Comparison of ENCODE assay signal across 1 cellular context in the genomic region with DNA sequence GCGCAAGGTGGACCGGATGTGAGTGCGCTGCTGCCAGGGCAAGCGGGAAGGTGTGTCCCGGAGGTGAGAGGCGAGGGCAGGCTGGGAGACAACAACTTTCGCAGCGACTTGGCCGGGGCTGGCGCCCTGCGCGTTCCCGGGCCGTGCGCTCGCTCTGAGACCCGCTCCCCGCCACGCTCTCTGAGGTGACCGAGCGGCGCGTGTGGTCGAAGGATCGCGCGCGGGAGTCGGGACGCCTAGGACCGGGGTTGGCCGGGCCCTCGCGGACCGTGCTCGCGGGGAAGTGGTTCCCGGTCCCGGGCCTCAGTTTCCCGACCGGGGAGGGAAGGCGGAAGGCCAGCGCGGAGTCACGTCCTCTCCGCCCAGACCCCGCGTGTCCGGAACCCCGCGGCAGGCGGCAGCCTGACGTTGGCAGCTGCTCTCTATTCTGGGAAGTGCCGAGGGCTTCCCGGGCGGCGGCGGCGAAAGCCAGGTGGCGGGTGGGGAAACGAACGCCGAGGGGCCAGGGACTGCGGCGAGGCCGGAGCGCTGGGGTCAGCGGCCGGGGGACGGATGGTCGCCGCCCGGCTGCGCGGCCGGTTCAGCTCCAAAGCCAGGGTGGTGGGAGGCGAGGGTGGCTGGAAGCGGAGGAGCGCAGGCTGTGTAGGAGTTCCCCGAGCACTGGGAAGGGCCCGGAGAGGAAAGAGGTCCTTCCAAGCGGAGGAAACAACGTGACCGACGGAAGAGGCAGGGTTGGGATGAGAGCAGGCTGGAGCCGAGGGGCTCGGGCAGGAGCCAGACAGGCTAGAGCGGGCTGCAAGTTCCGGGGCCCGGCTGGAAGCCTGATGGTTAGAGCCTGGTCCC.
TF ChIP-seq lines count a peak whose summit lies in the region.

No MANE protein-coding gene starts in this region.

TF ChIP-seq in K562, 482 proteins besides CTCF, POLR2A, EP300 and RAD21 (continued from another document and continues in another):
- TF ChIP-seq, protein P1, sequence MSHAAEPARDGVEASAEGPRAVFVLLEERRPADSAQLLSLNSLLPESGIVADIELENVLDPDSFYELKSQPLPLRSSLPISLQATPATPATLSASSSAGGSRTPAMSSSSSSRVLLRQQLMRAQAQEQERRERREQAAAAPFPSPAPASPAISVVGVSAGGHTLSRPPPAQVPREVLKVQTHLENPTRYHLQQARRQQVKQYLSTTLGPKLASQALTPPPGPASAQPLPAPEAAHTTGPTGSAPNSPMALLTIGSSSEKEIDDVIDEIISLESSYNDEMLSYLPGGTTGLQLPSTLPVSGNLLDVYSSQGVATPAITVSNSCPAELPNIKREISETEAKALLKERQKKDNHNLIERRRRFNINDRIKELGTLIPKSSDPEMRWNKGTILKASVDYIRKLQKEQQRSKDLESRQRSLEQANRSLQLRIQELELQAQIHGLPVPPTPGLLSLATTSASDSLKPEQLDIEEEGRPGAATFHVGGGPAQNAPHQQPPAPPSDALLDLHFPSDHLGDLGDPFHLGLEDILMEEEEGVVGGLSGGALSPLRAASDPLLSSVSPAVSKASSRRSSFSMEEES (CRISPR knock-in tag; IDR thresholded peaks at IDR 0.05), result no peak
- TF ChIP-seq RBM17 (IDR thresholded peaks at IDR 0.05; ENCODE audit: borderline replicate concordance, low read depth, low read length) (no peak), CBFB (CRISPR knock-in tag; IDR thresholded peaks at IDR 0.05) (no peak), POLR2G (IDR thresholded peaks at IDR 0.05; ENCODE audit: low read depth, low read length) (peak; percentile 81), BRF2 (IDR thresholded peaks at IDR 0.05; ENCODE audit: borderline replicate concordance, insufficient read depth, insufficient read length) (no peak), GATAD2B (IDR thresholded peaks at IDR 0.05; ENCODE audit: borderline replicate concordance) (no peak), ZBTB9 (CRISPR knock-in tag; IDR thresholded peaks at IDR 0.05) (peak; percentile 76; the same call in 1 of the 2 replicates), RFX7 (CRISPR knock-in tag; IDR thresholded peaks at IDR 0.05) (no peak)
- TF ChIP-seq, protein P2, sequence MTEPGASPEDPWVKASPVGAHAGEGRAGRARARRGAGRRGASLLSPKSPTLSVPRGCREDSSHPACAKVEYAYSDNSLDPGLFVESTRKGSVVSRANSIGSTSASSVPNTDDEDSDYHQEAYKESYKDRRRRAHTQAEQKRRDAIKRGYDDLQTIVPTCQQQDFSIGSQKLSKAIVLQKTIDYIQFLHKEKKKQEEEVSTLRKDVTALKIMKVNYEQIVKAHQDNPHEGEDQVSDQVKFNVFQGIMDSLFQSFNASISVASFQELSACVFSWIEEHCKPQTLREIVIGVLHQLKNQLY (CRISPR knock-in tag; conservative IDR thresholded peaks at IDR 0.05), result no peak; a peak in 1 of 4 replicates
- TF ChIP-seq, protein P3, sequence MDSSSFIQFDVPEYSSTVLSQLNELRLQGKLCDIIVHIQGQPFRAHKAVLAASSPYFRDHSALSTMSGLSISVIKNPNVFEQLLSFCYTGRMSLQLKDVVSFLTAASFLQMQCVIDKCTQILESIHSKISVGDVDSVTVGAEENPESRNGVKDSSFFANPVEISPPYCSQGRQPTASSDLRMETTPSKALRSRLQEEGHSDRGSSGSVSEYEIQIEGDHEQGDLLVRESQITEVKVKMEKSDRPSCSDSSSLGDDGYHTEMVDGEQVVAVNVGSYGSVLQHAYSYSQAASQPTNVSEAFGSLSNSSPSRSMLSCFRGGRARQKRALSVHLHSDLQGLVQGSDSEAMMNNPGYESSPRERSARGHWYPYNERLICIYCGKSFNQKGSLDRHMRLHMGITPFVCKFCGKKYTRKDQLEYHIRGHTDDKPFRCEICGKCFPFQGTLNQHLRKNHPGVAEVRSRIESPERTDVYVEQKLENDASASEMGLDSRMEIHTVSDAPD (CRISPR knock-in tag; IDR thresholded peaks at IDR 0.05), result no peak
- TF ChIP-seq, protein P4, sequence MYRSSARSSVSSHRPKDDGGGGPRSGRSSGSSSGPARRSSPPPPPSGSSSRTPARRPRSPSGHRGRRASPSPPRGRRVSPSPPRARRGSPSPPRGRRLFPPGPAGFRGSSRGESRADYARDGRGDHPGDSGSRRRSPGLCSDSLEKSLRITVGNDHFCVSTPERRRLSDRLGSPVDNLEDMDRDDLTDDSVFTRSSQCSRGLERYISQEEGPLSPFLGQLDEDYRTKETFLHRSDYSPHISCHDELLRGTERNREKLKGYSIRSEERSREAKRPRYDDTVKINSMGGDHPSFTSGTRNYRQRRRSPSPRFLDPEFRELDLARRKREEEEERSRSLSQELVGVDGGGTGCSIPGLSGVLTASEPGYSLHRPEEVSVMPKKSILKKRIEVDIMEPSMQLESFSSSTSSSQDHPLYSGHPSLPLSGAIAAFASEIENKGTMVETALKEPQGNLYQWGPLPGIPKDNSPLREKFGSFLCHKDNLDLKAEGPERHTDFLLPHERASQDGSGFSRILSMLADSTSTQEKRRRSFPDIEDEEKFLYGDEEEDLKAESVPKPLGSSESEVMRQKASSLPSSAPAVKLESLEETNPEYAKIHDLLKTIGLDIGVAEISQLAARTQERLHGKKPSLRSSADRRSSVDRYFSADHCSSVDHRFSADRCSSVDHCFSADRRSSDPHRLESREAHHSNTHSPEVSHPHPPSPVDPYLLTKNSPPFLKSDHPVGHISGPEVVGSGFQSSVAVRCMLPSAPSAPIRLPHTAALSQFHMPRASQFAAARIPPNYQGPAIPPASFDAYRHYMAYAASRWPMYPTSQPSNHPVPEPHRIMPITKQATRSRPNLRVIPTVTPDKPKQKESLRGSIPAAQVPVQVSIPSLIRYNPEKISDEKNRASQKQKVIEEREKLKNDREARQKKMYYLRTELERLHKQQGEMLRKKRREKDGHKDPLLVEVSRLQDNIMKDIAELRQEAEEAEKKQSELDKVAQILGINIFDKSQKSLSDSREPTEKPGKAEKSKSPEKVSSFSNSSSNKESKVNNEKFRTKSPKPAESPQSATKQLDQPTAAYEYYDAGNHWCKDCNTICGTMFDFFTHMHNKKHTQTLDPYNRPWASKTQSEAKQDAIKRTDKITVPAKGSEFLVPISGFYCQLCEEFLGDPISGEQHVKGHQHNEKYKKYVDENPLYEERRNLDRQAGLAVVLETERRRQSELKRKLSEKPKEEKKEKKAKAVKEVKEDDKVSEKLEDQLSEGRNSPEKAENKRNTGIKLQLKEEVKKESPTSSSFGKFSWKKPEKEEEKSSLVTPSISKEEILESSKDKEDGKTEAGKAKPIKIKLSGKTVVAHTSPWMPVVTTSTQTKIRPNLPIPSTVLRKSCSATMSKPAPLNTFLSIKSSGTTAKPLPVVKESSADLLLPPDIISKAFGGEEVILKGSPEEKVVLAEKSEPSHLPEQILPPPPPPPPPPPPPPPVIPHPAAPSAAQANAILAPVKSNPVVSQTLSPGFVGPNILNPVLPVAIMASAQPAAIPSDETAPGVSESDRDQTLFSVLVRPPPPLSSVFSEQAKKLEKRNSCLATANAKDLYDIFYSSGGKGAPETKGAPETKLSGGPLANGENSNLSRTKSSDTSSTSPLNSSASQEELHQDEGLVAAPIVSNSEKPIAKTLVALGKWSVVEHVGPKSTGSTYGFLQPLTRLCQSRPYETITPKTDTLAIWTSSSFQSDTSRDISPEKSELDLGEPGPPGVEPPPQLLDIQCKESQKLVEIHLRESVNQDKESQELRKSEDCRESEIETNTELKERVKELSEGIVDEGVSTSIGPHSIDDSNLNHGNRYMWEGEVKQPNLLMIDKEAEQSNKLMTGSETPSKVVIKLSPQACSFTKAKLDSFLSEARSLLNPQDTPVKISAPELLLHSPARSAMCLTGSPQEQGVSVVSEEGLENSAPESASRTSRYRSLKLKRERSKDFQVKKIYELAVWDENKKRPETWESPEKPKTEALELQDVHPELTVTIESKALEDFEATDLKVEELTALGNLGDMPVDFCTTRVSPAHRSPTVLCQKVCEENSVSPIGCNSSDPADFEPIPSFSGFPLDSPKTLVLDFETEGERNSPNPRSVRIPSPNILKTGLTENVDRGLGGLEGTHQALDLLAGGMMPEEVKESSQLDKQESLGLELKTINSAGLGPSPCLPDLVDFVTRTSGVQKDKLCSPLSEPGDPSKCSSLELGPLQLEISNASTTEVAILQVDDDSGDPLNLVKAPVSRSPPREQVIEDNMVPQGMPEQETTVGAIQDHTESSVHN (IDR thresholded peaks at IDR 0.05; ENCODE audit: borderline replicate concordance in 1 of 2, low read depth in 1 of 2), result no peak
- TF ChIP-seq, protein P5, sequence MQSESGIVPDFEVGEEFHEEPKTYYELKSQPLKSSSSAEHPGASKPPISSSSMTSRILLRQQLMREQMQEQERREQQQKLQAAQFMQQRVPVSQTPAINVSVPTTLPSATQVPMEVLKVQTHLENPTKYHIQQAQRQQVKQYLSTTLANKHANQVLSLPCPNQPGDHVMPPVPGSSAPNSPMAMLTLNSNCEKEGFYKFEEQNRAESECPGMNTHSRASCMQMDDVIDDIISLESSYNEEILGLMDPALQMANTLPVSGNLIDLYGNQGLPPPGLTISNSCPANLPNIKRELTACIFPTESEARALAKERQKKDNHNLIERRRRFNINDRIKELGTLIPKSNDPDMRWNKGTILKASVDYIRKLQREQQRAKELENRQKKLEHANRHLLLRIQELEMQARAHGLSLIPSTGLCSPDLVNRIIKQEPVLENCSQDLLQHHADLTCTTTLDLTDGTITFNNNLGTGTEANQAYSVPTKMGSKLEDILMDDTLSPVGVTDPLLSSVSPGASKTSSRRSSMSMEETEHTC (IDR thresholded peaks at IDR 0.05), result no peak
- TF ChIP-seq, protein P6, sequence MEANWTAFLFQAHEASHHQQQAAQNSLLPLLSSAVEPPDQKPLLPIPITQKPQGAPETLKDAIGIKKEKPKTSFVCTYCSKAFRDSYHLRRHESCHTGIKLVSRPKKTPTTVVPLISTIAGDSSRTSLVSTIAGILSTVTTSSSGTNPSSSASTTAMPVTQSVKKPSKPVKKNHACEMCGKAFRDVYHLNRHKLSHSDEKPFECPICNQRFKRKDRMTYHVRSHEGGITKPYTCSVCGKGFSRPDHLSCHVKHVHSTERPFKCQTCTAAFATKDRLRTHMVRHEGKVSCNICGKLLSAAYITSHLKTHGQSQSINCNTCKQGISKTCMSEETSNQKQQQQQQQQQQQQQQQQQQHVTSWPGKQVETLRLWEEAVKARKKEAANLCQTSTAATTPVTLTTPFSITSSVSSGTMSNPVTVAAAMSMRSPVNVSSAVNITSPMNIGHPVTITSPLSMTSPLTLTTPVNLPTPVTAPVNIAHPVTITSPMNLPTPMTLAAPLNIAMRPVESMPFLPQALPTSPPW (CRISPR knock-in tag; IDR thresholded peaks at IDR 0.05), result no peak
- TF ChIP-seq, protein P7, sequence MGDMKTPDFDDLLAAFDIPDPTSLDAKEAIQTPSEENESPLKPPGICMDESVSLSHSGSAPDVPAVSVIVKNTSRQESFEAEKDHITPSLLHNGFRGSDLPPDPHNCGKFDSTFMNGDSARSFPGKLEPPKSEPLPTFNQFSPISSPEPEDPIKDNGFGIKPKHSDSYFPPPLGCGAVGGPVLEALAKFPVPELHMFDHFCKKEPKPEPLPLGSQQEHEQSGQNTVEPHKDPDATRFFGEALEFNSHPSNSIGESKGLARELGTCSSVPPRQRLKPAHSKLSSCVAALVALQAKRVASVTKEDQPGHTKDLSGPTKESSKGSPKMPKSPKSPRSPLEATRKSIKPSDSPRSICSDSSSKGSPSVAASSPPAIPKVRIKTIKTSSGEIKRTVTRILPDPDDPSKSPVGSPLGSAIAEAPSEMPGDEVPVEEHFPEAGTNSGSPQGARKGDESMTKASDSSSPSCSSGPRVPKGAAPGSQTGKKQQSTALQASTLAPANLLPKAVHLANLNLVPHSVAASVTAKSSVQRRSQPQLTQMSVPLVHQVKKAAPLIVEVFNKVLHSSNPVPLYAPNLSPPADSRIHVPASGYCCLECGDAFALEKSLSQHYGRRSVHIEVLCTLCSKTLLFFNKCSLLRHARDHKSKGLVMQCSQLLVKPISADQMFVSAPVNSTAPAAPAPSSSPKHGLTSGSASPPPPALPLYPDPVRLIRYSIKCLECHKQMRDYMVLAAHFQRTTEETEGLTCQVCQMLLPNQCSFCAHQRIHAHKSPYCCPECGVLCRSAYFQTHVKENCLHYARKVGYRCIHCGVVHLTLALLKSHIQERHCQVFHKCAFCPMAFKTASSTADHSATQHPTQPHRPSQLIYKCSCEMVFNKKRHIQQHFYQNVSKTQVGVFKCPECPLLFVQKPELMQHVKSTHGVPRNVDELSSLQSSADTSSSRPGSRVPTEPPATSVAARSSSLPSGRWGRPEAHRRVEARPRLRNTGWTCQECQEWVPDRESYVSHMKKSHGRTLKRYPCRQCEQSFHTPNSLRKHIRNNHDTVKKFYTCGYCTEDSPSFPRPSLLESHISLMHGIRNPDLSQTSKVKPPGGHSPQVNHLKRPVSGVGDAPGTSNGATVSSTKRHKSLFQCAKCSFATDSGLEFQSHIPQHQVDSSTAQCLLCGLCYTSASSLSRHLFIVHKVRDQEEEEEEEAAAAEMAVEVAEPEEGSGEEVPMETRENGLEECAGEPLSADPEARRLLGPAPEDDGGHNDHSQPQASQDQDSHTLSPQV (IDR thresholded peaks at IDR 0.05), result peak; percentile 75
- TF ChIP-seq, protein P8, sequence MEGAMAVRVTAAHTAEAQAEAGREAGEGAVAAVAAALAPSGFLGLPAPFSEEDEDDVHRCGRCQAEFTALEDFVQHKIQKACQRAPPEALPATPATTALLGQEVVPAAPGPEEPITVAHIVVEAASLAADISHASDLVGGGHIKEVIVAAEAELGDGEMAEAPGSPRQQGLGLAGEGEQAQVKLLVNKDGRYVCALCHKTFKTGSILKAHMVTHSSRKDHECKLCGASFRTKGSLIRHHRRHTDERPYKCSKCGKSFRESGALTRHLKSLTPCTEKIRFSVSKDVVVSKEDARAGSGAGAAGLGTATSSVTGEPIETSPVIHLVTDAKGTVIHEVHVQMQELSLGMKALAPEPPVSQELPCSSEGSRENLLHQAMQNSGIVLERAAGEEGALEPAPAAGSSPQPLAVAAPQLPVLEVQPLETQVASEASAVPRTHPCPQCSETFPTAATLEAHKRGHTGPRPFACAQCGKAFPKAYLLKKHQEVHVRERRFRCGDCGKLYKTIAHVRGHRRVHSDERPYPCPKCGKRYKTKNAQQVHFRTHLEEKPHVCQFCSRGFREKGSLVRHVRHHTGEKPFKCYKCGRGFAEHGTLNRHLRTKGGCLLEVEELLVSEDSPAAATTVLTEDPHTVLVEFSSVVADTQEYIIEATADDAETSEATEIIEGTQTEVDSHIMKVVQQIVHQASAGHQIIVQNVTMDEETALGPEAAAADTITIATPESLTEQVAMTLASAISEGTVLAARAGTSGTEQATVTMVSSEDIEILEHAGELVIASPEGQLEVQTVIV (CRISPR knock-in tag; IDR thresholded peaks at IDR 0.05; ENCODE audit: borderline replicate concordance), result no peak
